In the genomic region with DNA sequence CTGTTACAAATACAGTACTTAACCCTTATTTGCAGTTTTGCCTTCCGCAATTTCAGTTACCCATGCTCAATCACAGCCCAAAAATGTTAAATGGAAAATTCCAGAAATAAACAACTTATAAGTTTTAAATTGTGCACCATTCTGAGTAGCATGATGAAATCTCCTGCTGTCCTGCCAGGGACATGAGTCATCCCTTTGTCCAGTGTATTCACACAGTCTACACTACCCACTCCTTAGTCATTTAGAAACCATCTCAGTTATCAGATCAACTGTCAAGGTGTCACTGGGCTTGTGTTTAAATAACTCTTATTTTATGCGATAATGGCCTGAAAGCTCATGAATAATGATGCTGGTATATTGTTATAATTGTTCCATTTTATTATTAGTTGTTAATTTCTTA, we compare ENCODE assay signal across 10 cellular contexts.
DNase-seq lines count a peak whose midpoint lies in the region; ATAC-seq, FAIRE-seq and TF ChIP-seq lines count a peak whose summit lies in the region.
"Had no signal": no experiment of that assay in that cellular context is flagged by ENCODE, and none has a peak within 500 bp of the region (broad histone marks: within the 10 kb centered on the region; RNA-seq: fewer than 3 reads in every experiment).

No MANE protein-coding gene starts in this region.

- no peak overlapping the region for H2AFZ ChIP-seq in PC-3 (ENCODE audit: low read length)

- H3K9me3 ChIP-seq in PC-3 (ENCODE audit: low read length), result no peaks in the 10 kb centered on the region
- H3K9me3 ChIP-seq in kidney (ENCODE audit: control insufficient read depth in 1 of 2, low read length in 2 of 2), result no peaks in the 10 kb centered on the region
- H3K9me3 ChIP-seq: transverse colon had no signal

- H3K36me3 ChIP-seq in PC-3 (ENCODE audit: low read depth, low read length) (no peaks in the 10 kb centered on the region), kidney (ENCODE audit: control insufficient read depth in 1 of 2, insufficient read depth in 2 of 2, low read length in 2 of 2) (no peaks in the 10 kb centered on the region)
- H3K36me3 ChIP-seq: transverse colon had no signal

- BruUV-seq in PC-3 (replicated peaks; lab: Mats Ljungman, UMichigan), result no TSS peak

- DNase-seq in PC-3 (peak; percentile 98), fibroblast of mammary gland (ENCODE audit: low read depth) (peak; percentile 97), renal cortical epithelial cell (ENCODE audit: low read depth) (peak; percentile 91), anterior cingulate cortex (lab: John Stamatoyannopoulos, UW) (no peak), kidney (no peak)
- no peak for DNase-seq in activated CD4-positive, CD25-positive, alpha-beta regulatory T cell treated with anti-CD3 and anti-CD28 coated beads, Interleukin-2, amount 50 U/mL, for 72 hours
- DNase-seq: activated effector memory CD4-positive, alpha-beta T cell treated with anti-CD3 and anti-CD28 coated beads, Interleukin-2, amount 50 U/mL, for 16 hours; transverse colon had no signal

- ATAC-seq in GM18517 (IDR thresholded peaks at IDR 0.05; ENCODE audit: unreplicated experiment) (peak; percentile 65), PC-3 (peak; percentile 68), GM19455 (IDR thresholded peaks at IDR 0.05; ENCODE audit: unreplicated experiment) (no peak)

- no peak for FAIRE-seq in kidney (lab: Jason Lieb, UNC)

- no peaks in the 10 kb centered on the region for H3K27me3 ChIP-seq in PC-3 (ENCODE audit: low read length)
- H3K27me3 ChIP-seq: transverse colon had no signal

- H3K79me2 ChIP-seq in PC-3 (ENCODE audit: low read length), result no peaks in the 10 kb centered on the region

- no peaks in the 10 kb centered on the region for H3K9me2 ChIP-seq in PC-3 (replicated peaks; ENCODE audit: low read length)

- H3F3A ChIP-seq in PC-3 (ENCODE audit: low read length, unreplicated experiment), result peaks cover 19% of the 10 kb centered on the region

- TF ChIP-seq CTCF in PC-3 (conservative IDR thresholded peaks at IDR 0.05; ENCODE audit: low read depth, low read length), result no peak
- no peak for TF ChIP-seq CTCF in fibroblast of mammary gland (conservative IDR thresholded peaks at IDR 0.05; ENCODE audit: control insufficient read depth, insufficient read depth, low read depth, low read length)
- no peak for TF ChIP-seq CTCF in kidney (IDR thresholded peaks at IDR 0.05; ENCODE audit: borderline replicate concordance, extremely low read depth, insufficient read depth)

- H3K4me2 ChIP-seq in PC-3 (ENCODE audit: low read length), result peak overlapping the region; percentile 67

- no peaks in the 10 kb centered on the region for H4K20me1 ChIP-seq in PC-3 (ENCODE audit: low read length)

- H3K27ac ChIP-seq in PC-3 (ENCODE audit: low read length) (peak overlapping the region; percentile 91), kidney (ENCODE audit: low read depth in 2 of 2, low read length in 2 of 2) (no peak overlapping the region)
- H3K27ac ChIP-seq: transverse colon had no signal

- H3K4me3 ChIP-seq in PC-3 (ENCODE audit: low read length) (no peak overlapping the region), fibroblast of mammary gland (ENCODE audit: control insufficient read depth, low read depth, low read length) (no peak overlapping the region), kidney (ENCODE audit: low read length in 2 of 2) (no peak overlapping the region)
- H3K4me3 ChIP-seq: transverse colon had no signal

- CTCF ChIA-PET in PC-3 (lab: Charles Lee), result no interaction called here

- intact Hi-C loops in PC-3 (cut with micrococcal nuclease), result loop anchor here (10.0 kb wide), 2 partner anchors 430 to 510 kb away; partner anchors contain the start of gene C7
- intact Hi-C loops in kidney (cut with DNase I), result no loop called here

- H3K9ac ChIP-seq in PC-3 (ENCODE audit: low read length) (peak overlapping the region; percentile 50), kidney (ENCODE audit: low read length in 2 of 2) (no peak overlapping the region)

- POLR2A ChIA-PET in PC-3 (lab: Charles Lee; ENCODE audit: unreplicated experiment), result no interaction called here

- H3K4me1 ChIP-seq in PC-3 (ENCODE audit: insufficient read depth, low read length), result peaks cover 83% of the 10 kb centered on the region
- no peaks in the 10 kb centered on the region for H3K4me1 ChIP-seq in kidney (ENCODE audit: control insufficient read depth in 1 of 2, insufficient read depth in 1 of 2, low read depth in 1 of 2, low read length in 2 of 2)
- H3K4me1 ChIP-seq: transverse colon had no signal

Comparison
In these comparisons a context has a peak if more than half of its experiments do, and no peak if none do; other contexts are left out.
1. DNase-seq: peak in PC-3 (single experiment), fibroblast of mammary gland (single experiment) and renal cortical epithelial cell (single experiment); none in activated CD4-positive, CD25-positive, alpha-beta regulatory T cell treated with anti-CD3 and anti-CD28 coated beads, Interleukin-2, amount 50 U/mL, for 72 hours (single experiment), anterior cingulate cortex (0 of 58) and kidney (single experiment).